Comparison of ENCODE assay signal across 8 cellular contexts in the genomic region with DNA sequence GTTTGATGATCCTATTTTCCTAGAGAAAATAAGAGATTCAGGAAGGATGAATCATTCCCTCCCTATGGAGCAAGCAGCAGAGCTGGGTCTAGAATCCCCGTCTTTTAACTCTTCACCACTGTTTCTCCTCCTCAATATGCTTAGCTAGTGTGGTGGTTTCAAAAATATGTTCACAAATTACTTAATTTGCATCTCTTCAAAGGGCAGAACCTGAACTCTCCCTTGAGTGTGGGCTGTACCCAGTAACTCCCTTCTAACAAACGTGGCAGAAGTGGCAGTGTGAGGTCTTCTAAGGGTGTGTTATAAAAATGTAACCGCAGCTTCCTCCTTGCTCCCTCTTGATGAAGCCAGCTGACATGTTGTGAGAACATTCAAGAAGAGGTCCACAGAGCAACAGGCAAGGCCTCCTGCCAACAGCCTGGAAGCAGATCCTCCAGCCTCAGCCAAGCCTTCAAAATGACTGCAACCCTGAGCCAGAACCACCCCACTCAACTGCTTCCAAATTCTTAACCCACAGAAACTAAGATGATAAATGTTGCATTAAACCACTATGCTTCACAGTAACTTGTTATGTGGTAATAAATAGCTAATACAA. TPM values are rescaled to one million over a fixed set of nuclear protein-coding genes. Genes with fewer than 3 reads are reported as not detected.
DNase-seq lines count a peak whose midpoint lies in the region; ATAC-seq and TF ChIP-seq lines count a peak whose summit lies in the region.

No MANE protein-coding gene starts in this region.

- H3K27ac ChIP-seq in OCI-LY1 (ENCODE audit: low read depth, low read length, poor library complexity, severe bottlenecking): peak overlapping the region; percentile 27

- H3K79me2 ChIP-seq in OCI-LY1 (ENCODE audit: insufficient read depth, low read length): no peaks in the 10 kb centered on the region

- H4K20me1 ChIP-seq in OCI-LY1 (ENCODE audit: insufficient read depth, low read length): no peaks in the 10 kb centered on the region

- H3K27ac Mint-ChIP-seq in activated T-helper 2 cell treated with anti-CD3 and anti-CD28 coated beads, Interferon-gamma antibody, Interleukin-2, Interleukin-4, amounts not matched to agents 10 μg/mL and 5 μg/mL and 100 μg/mL, durations not matched to agents 14 hours and 24 hours and 36 hours: peak overlapping the region; percentile 87

- no peak overlapping the region for H2AFZ ChIP-seq in OCI-LY1 (ENCODE audit: low read length)

- peaks cover 46% of the 10 kb centered on the region for H3K4me1 Mint-ChIP-seq in activated T-helper 2 cell treated with anti-CD3 and anti-CD28 coated beads, Interferon-gamma antibody, Interleukin-2, Interleukin-4, amounts not matched to agents 10 μg/mL and 5 μg/mL and 100 μg/mL, durations not matched to agents 14 hours and 24 hours and 36 hours (ENCODE audit: low read depth)

- no peaks in the 10 kb centered on the region for H3K27me3 Mint-ChIP-seq in activated T-helper 2 cell treated with anti-CD3 and anti-CD28 coated beads, Interferon-gamma antibody, Interleukin-2, Interleukin-4, amounts not matched to agents 10 μg/mL and 5 μg/mL and 100 μg/mL, durations not matched to agents 14 hours and 24 hours and 36 hours (ENCODE audit: low read depth)

- H3K9me3 Mint-ChIP-seq in activated T-helper 2 cell treated with anti-CD3 and anti-CD28 coated beads, Interferon-gamma antibody, Interleukin-2, Interleukin-4, amounts not matched to agents 10 μg/mL and 5 μg/mL and 100 μg/mL, durations not matched to agents 14 hours and 24 hours and 36 hours: no peaks in the 10 kb centered on the region

- no peaks in the 10 kb centered on the region for H3F3A ChIP-seq in OCI-LY1 (ENCODE audit: insufficient read depth, low read length)

- H3K9me3 ChIP-seq in OCI-LY1 (ENCODE audit: low read length): no peaks in the 10 kb centered on the region

- peak overlapping the region; percentile 51 for H3K4me3 Mint-ChIP-seq in activated T-helper 2 cell treated with anti-CD3 and anti-CD28 coated beads, Interferon-gamma antibody, Interleukin-2, Interleukin-4, amounts not matched to agents 10 μg/mL and 5 μg/mL and 100 μg/mL, durations not matched to agents 14 hours and 24 hours and 36 hours (ENCODE audit: low read depth)

- no peak overlapping the region for H3K9ac ChIP-seq in OCI-LY1 (ENCODE audit: low read length)

- no peaks in the 10 kb centered on the region for H3K27me3 ChIP-seq in OCI-LY1 (ENCODE audit: insufficient read depth, low read length)

- no peaks in the 10 kb centered on the region for H3K9me2 ChIP-seq in OCI-LY1 (ENCODE audit: low read depth, low read length)

- H3K36me3 ChIP-seq in OCI-LY1 (ENCODE audit: insufficient read depth, low read length): no peaks in the 10 kb centered on the region

- intact Hi-C loops in activated T-helper 2 cell treated with anti-CD3 and anti-CD28 coated beads, Interferon-gamma antibody, Interleukin-2, Interleukin-4, amounts not matched to agents 10 μg/mL and 5 μg/mL and 100 μg/mL, durations not matched to agents 14 hours and 24 hours and 36 hours (cut with micrococcal nuclease): loop anchor here (1.0 to 2.0 kb wide), 2 partner anchors 37 to 63 kb away; partner anchors contain the start of gene SRPK2
- intact Hi-C loops in sciatic nerve (cut with DNase I): no loop called here

- H3K4me3 ChIP-seq in OCI-LY1 (ENCODE audit: low read depth, low read length, poor library complexity, severe bottlenecking): no peak overlapping the region

- peak; percentile 58 for DNase-seq in activated T-helper 2 cell treated with anti-CD3 and anti-CD28 coated beads, Interferon-gamma antibody, Interleukin-2, Interleukin-4, amounts not matched to agents 10 μg/mL and 5 μg/mL and 100 μg/mL, durations not matched to agents 14 hours and 24 hours and 36 hours (ENCODE audit: low spot score)
- DNase-seq in germinal center (ENCODE audit: low spot score): peak; percentile 74
- DNase-seq in sciatic nerve (ENCODE audit: low spot score): peak; percentile 83
- no peak for DNase-seq in NCI-H2171 treated with DMSO at 0.1 percent for 48 hours (lab: John Stamatoyannopoulos, UW)
- DNase-seq in GOT3 (lab: John Stamatoyannopoulos, UW): no peak

- H3K36me3 Mint-ChIP-seq in activated T-helper 2 cell treated with anti-CD3 and anti-CD28 coated beads, Interferon-gamma antibody, Interleukin-2, Interleukin-4, amounts not matched to agents 10 μg/mL and 5 μg/mL and 100 μg/mL, durations not matched to agents 14 hours and 24 hours and 36 hours (ENCODE audit: low read depth): peaks cover 8% of the 10 kb centered on the region

- no peak for TF ChIP-seq CTCF in OCI-LY1 (IDR thresholded peaks at IDR 0.05; ENCODE audit: low read length)

- peaks cover 42% of the 10 kb centered on the region for H3K4me1 ChIP-seq in OCI-LY1 (ENCODE audit: insufficient read depth, low read length, severe bottlenecking)

- H3K4me2 ChIP-seq in OCI-LY1 (ENCODE audit: low read length): no peak overlapping the region; the same call in 1 of the 2 replicates

- peak; percentile 90 for ATAC-seq in GM18505 (IDR thresholded peaks at IDR 0.05; ENCODE audit: unreplicated experiment)
- ATAC-seq in HG02885 (IDR thresholded peaks at IDR 0.05; ENCODE audit: poor library complexity, unreplicated experiment): peak; percentile 95
- ATAC-seq in sciatic nerve: peak; percentile 95

- TF ChIP-seq POLR2A in GM18505 (IDR thresholded peaks at IDR 0.05; ENCODE audit: borderline replicate concordance, extremely low read depth, insufficient read depth, insufficient read length): no peak

RNA-seq across cellular contexts. Expression of gene SRPK2, which starts 36.6 kb away (rescaled TPM):
- 50.9 and 54.7 TPM in 2 replicates for total RNA-seq in activated T-helper 2 cell treated with anti-CD3 and anti-CD28 coated beads, Interferon-gamma antibody, Interleukin-2, Interleukin-4, amounts not matched to agents 10 μg/mL and 5 μg/mL and 100 μg/mL, durations not matched to agents 14 hours and 24 hours and 36 hours
- total RNA-seq in sciatic nerve: 72.8 TPM

Comparison
In these comparisons a context has a peak if more than half of its experiments do, and no peak if none do; other contexts are left out.
1. DNase-seq: peak in activated T-helper 2 cell treated with anti-CD3 and anti-CD28 coated beads, Interferon-gamma antibody, Interleukin-2, Interleukin-4, amounts not matched to agents 10 μg/mL and 5 μg/mL and 100 μg/mL, durations not matched to agents 14 hours and 24 hours and 36 hours (single experiment), germinal center (single experiment) and sciatic nerve (single experiment); none in NCI-H2171 treated with DMSO at 0.1 percent for 48 hours (single experiment) and GOT3 (single experiment).
2. Peak in every context shown above with its lines, with median percentiles within 50 percentile points of each other: ATAC-seq.